In the genomic region with DNA sequence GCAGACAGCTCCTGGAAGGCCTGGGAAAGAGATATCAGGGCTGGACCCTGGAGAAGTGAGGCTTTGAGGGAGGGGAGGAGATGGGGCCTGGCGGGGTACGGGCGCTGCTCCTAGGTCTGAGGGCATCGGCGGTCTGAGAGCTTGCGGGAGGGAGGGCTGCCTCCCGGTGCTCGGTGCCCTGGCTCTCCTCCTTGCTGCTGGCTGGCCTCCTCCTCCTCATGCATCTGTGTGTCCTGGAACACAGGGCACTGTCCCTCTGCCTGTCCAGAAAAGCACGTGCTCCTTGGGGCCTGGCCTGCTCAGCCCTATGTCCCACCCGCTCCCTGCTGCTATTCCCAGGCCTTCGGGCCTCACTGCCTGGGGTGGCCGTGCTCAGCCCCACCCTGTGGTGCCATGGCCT, we compare ENCODE assay signal across 20 cellular contexts. TPM values are rescaled to one million over a fixed set of nuclear protein-coding genes. Genes with fewer than 3 reads are reported as not detected.
DNase-seq lines count a peak whose midpoint lies in the region; ATAC-seq and TF ChIP-seq lines count a peak whose summit lies in the region.
"Had no signal": no experiment of that assay in that cellular context is flagged by ENCODE, and none has a peak within 500 bp of the region (broad histone marks: within the 10 kb centered on the region; RNA-seq: fewer than 3 reads in every experiment).

No MANE protein-coding gene starts in this region.

- H3K27me3 ChIP-seq in endodermal cell (ENCODE audit: control insufficient read depth, insufficient read depth, low read length, poor library complexity, severe bottlenecking) (no peaks in the 10 kb centered on the region), neural progenitor cell (no peaks in the 10 kb centered on the region), upper lobe of left lung (no peaks in the 10 kb centered on the region)

- ATAC-seq in activated naive CD8-positive, alpha-beta T cell treated with anti-CD3 and anti-CD28 coated beads, Interleukin-2, amount 10 ng/mL, durations not matched to agents 7 days and 5 days (ENCODE audit: low read depth) = no peak
- ATAC-seq in upper lobe of left lung (ENCODE audit: low FRiP score in 2 of 2) (peak; percentile 11 to 15), GM18861 (IDR thresholded peaks at IDR 0.05; ENCODE audit: unreplicated experiment) (no peak)

- no peak overlapping the region for H3K4me3 Mint-ChIP-seq in activated naive CD8-positive, alpha-beta T cell treated with anti-CD3 and anti-CD28 coated beads, Interleukin-2, amount 10 ng/mL, durations not matched to agents 7 days and 5 days
- no peak overlapping the region for H3K4me3 Mint-ChIP-seq in activated naive CD8-positive, alpha-beta T cell treated with anti-CD3 and anti-CD28 coated beads for 36 hours
- no peak overlapping the region for H3K4me3 Mint-ChIP-seq in endodermal cell
- H3K4me3 Mint-ChIP-seq in neural progenitor cell = no peak overlapping the region
- H3K4me3 Mint-ChIP-seq: CD8-positive, alpha-beta memory T cell; IgD-negative memory B cell had no signal

- H3K27ac ChIP-seq in endodermal cell (ENCODE audit: low read depth, low read length) (no peak overlapping the region), neural progenitor cell (no peak overlapping the region), upper lobe of left lung (no peak overlapping the region)
- H3K27ac ChIP-seq: 22Rv1, GM23248 had no signal

- H3K4me2 ChIP-seq in neural progenitor cell = no peak overlapping the region

- H3K9me3 ChIP-seq in endodermal cell (ENCODE audit: control insufficient read depth, low read length) (no peaks in the 10 kb centered on the region), neural progenitor cell (ENCODE audit: low read depth) (no peaks in the 10 kb centered on the region), upper lobe of left lung (no peaks in the 10 kb centered on the region)
- H3K9me3 ChIP-seq: HAP-1 had no signal

- DNase-seq in activated naive CD8-positive, alpha-beta T cell treated with anti-CD3 and anti-CD28 coated beads, Interleukin-2, amount 10 ng/mL, durations not matched to agents 7 days and 5 days = no peak
- DNase-seq in activated naive CD8-positive, alpha-beta T cell treated with anti-CD3 and anti-CD28 coated beads for 36 hours = no peak
- DNase-seq in endodermal cell = no peak
- no peak for DNase-seq in neural progenitor cell (ENCODE audit: low spot score)
- DNase-seq in upper lobe of left lung = peak in 1 of 2 donors; percentile 55
- no peak for DNase-seq in NCI-H526 (lab: John Stamatoyannopoulos, UW)
- no peak for DNase-seq in COR-L47 (lab: John Stamatoyannopoulos, UW)
- DNase-seq: C1 segment of cervical spinal cord; CD8-positive, alpha-beta memory T cell; GDM1; GM23248; NCI-H1694; NCI-H446; NCI-H526 treated with DMSO at 0.1 percent for 48 hours; OCI-M1; Right ventricle myocardium superior had no signal

- TF ChIP-seq CTCF in endodermal cell (conservative IDR thresholded peaks at IDR 0.05) (no peak), neural progenitor cell (IDR thresholded peaks at IDR 0.05) (no peak), upper lobe of left lung (IDR thresholded peaks at IDR 0.05) (no peak)

- H3K4me3 ChIP-seq in endodermal cell (ENCODE audit: low read length) = no peak overlapping the region
- H3K4me3 ChIP-seq in neural progenitor cell = no peak overlapping the region
- H3K4me3 ChIP-seq in upper lobe of left lung = no peak overlapping the region
- H3K4me3 ChIP-seq: GM23248, HAP-1 had no signal

- WGBS in endodermal cell (ENCODE audit: insufficient coverage in 1 of 2, insufficient read length in 1 of 2), 2 experiments = 86 to 95% methylated on average over 7 to 12 of the region's 12 CpGs
- WGBS in upper lobe of left lung, 2 donors = 90 to 91% methylated on average over 6 to 12 of the region's 12 CpGs

- no peaks in the 10 kb centered on the region for H3F3A ChIP-seq in neural progenitor cell (ENCODE audit: low read depth)

- H3K36me3 ChIP-seq in endodermal cell (ENCODE audit: control insufficient read depth, insufficient read depth, low read length) (peaks cover 4% of the 10 kb centered on the region), neural progenitor cell (no peaks in the 10 kb centered on the region), upper lobe of left lung (peaks cover 0 to 11% (median 1%) of the 10 kb centered on the region in 4 donors)

- H3K4me1 ChIP-seq in endodermal cell (ENCODE audit: control insufficient read depth, insufficient read depth, low read length) = no peaks in the 10 kb centered on the region
- peaks cover 4% of the 10 kb centered on the region for H3K4me1 ChIP-seq in neural progenitor cell
- H3K4me1 ChIP-seq in upper lobe of left lung = peaks cover 0 to 8% (median 3%) of the 10 kb centered on the region in 4 donors
- H3K4me1 ChIP-seq: HAP-1 had no signal

- H3K9ac ChIP-seq in endodermal cell (ENCODE audit: extremely low read depth, low read length, poor library complexity, severe bottlenecking) (no peak overlapping the region), neural progenitor cell (no peak overlapping the region)
- H3K9ac ChIP-seq: GM23248 had no signal

- TF ChIP-seq POLR2A in upper lobe of left lung (IDR thresholded peaks at IDR 0.05) = no peak

- peaks cover 6% of the 10 kb centered on the region for H3K4me1 Mint-ChIP-seq in activated naive CD8-positive, alpha-beta T cell treated with anti-CD3 and anti-CD28 coated beads, Interleukin-2, amount 10 ng/mL, durations not matched to agents 7 days and 5 days
- no peaks in the 10 kb centered on the region for H3K4me1 Mint-ChIP-seq in activated naive CD8-positive, alpha-beta T cell treated with anti-CD3 and anti-CD28 coated beads for 36 hours
- H3K4me1 Mint-ChIP-seq in endodermal cell = peaks cover 2% of the 10 kb centered on the region
- H3K4me1 Mint-ChIP-seq in neural progenitor cell = peaks cover 9% of the 10 kb centered on the region
- H3K4me1 Mint-ChIP-seq: CD8-positive, alpha-beta memory T cell had no signal

- POLR2A ChIA-PET in activated naive CD8-positive, alpha-beta T cell treated with anti-CD3 and anti-CD28 coated beads, Interleukin-2, amount 10 ng/mL, durations not matched to agents 7 days and 5 days (lab: Charles Lee) = no interaction called here

- H3K9me3 Mint-ChIP-seq in activated naive CD8-positive, alpha-beta T cell treated with anti-CD3 and anti-CD28 coated beads, Interleukin-2, amount 10 ng/mL, durations not matched to agents 7 days and 5 days = no peaks in the 10 kb centered on the region
- no peaks in the 10 kb centered on the region for H3K9me3 Mint-ChIP-seq in activated naive CD8-positive, alpha-beta T cell treated with anti-CD3 and anti-CD28 coated beads for 36 hours
- H3K9me3 Mint-ChIP-seq in endodermal cell (no peaks in the 10 kb centered on the region), neural progenitor cell (no peaks in the 10 kb centered on the region)
- H3K9me3 Mint-ChIP-seq: CD8-positive, alpha-beta memory T cell; IgD-negative memory B cell had no signal

- no peaks in the 10 kb centered on the region for H3K27me3 Mint-ChIP-seq in activated naive CD8-positive, alpha-beta T cell treated with anti-CD3 and anti-CD28 coated beads, Interleukin-2, amount 10 ng/mL, durations not matched to agents 7 days and 5 days
- H3K27me3 Mint-ChIP-seq in activated naive CD8-positive, alpha-beta T cell treated with anti-CD3 and anti-CD28 coated beads for 36 hours = no peaks in the 10 kb centered on the region
- no peaks in the 10 kb centered on the region for H3K27me3 Mint-ChIP-seq in endodermal cell (ENCODE audit: insufficient read depth)
- H3K27me3 Mint-ChIP-seq in neural progenitor cell (ENCODE audit: insufficient read depth, low read depth) = peaks cover 5% of the 10 kb centered on the region
- H3K27me3 Mint-ChIP-seq: CD8-positive, alpha-beta memory T cell had no signal

- no peak for TF ChIP-seq EP300 in upper lobe of left lung (IDR thresholded peaks at IDR 0.05)

- no peak overlapping the region for H2AFZ ChIP-seq in neural progenitor cell (replicated peaks)
- H2AFZ ChIP-seq: GM23248 had no signal

- no peaks in the 10 kb centered on the region for H3K79me2 ChIP-seq in neural progenitor cell (ENCODE audit: low read depth)

- no peaks in the 10 kb centered on the region for H4K20me1 ChIP-seq in neural progenitor cell (ENCODE audit: low read depth)

- no peaks in the 10 kb centered on the region for H3K36me3 Mint-ChIP-seq in activated naive CD8-positive, alpha-beta T cell treated with anti-CD3 and anti-CD28 coated beads, Interleukin-2, amount 10 ng/mL, durations not matched to agents 7 days and 5 days
- H3K36me3 Mint-ChIP-seq in activated naive CD8-positive, alpha-beta T cell treated with anti-CD3 and anti-CD28 coated beads for 36 hours = no peaks in the 10 kb centered on the region
- H3K36me3 Mint-ChIP-seq in endodermal cell (ENCODE audit: low read depth) (peaks cover under 1% of the 10 kb centered on the region), neural progenitor cell (peaks cover 4% of the 10 kb centered on the region)

- peak overlapping the region; percentile 31 for H3K27ac Mint-ChIP-seq in activated naive CD8-positive, alpha-beta T cell treated with anti-CD3 and anti-CD28 coated beads, Interleukin-2, amount 10 ng/mL, durations not matched to agents 7 days and 5 days
- no peak overlapping the region for H3K27ac Mint-ChIP-seq in activated naive CD8-positive, alpha-beta T cell treated with anti-CD3 and anti-CD28 coated beads for 36 hours
- H3K27ac Mint-ChIP-seq in endodermal cell (peak overlapping the region; percentile 37), neural progenitor cell (peak overlapping the region; percentile 72)

RNA-seq across cellular contexts. Expression of gene FSCN1, which starts 22.0 kb away (rescaled TPM):
- 10 to 100 TPM; 15.2 to 19.3 TPM for total RNA-seq in activated naive CD8-positive, alpha-beta T cell treated with anti-CD3 and anti-CD28 coated beads, Interleukin-2, amount 10 ng/mL, durations not matched to agents 7 days and 5 days
- 10 to 100 TPM; 15.2 to 15.7 TPM for total RNA-seq in activated naive CD8-positive, alpha-beta T cell treated with anti-CD3 and anti-CD28 coated beads for 36 hours
- total RNA-seq in endodermal cell (100 to 1,000 TPM; 691 to 720 TPM), neural progenitor cell (ENCODE audit: low replicate concordance) (76.3 and 256 TPM in 2 replicates), upper lobe of left lung (10 to 100 TPM in 5 of 6 donors, 1 to 10 TPM in 1; 9.7 to 77.3 (median 25.5) TPM)
- polyA plus RNA-seq in endodermal cell (2013, experiment 1 of 2) = 358 TPM
- 364 TPM for polyA plus RNA-seq in endodermal cell (2013, experiment 2 of 2)

Comparison
In these comparisons a context has a peak if more than half of its experiments do, and no peak if none do; other contexts are left out.
1. ATAC-seq: peak in upper lobe of left lung (2 of 2); none in activated naive CD8-positive, alpha-beta T cell treated with anti-CD3 and anti-CD28 coated beads, Interleukin-2, amount 10 ng/mL, durations not matched to agents 7 days and 5 days (single experiment) and GM18861 (single experiment).